10 cellular contexts compared by ENCODE assay signal in the genomic region with DNA sequence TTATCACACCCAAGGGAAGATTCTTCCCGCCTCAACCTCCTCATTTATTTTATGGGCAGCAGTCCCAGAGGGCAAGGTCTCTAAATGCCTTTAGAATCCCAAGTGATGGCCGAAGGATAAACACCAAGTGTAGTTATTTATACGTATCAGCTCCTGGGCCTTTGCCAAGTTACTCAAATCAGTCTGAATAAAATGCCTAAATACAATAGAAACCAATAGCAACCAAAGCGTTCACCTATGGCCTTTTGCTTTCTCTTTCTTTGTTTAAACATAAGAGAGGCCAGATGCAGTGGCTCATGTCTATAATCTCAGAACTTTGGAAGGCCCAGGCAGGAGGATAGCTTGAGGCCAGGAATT. TPM values are rescaled to one million over a fixed set of nuclear protein-coding genes. Genes with fewer than 3 reads are reported as not detected.
DNase-seq lines count a peak whose midpoint lies in the region; ATAC-seq and TF ChIP-seq lines count a peak whose summit lies in the region.
"Had no signal": no experiment of that assay in that cellular context is flagged by ENCODE, and none has a peak within 500 bp of the region (broad histone marks: within the 10 kb centered on the region; RNA-seq: fewer than 3 reads in every experiment).

No MANE protein-coding gene starts in this region.

- peaks cover 5% of the 10 kb centered on the region for H3K27me3 Mint-ChIP-seq in activated naive CD8-positive, alpha-beta T cell treated with anti-CD3 and anti-CD28 coated beads, Interleukin-2, amount 10 ng/mL, durations not matched to agents 7 days and 5 days
- H3K27me3 Mint-ChIP-seq in activated naive CD8-positive, alpha-beta T cell treated with anti-CD3 and anti-CD28 coated beads, Interleukin-2, amount 50 U/mL, for 24 hours: no peaks in the 10 kb centered on the region

- no peak for DNase-seq in activated naive CD8-positive, alpha-beta T cell treated with anti-CD3 and anti-CD28 coated beads, Interleukin-2, amount 10 ng/mL, durations not matched to agents 7 days and 5 days
- DNase-seq in activated naive CD8-positive, alpha-beta T cell treated with anti-CD3 and anti-CD28 coated beads, Interleukin-2, amount 50 U/mL, for 24 hours: no peak
- DNase-seq in choroid plexus epithelial cell (ENCODE audit: low read depth) (peak; percentile 20), transverse colon (no peak), posterior vena cava (ENCODE audit: low spot score) (no peak)

- TF ChIP-seq POLR2A in transverse colon (IDR thresholded peaks at IDR 0.05): no peak

- POLR2A ChIA-PET in activated naive CD8-positive, alpha-beta T cell treated with anti-CD3 and anti-CD28 coated beads, Interleukin-2, amount 10 ng/mL, durations not matched to agents 7 days and 5 days (lab: Charles Lee): interaction anchor here (0.6 to 9.2 kb wide), 5 partner anchors 9 to 298 kb away, joined by 3 to 88 read pairs (median 5); partner anchors contain the start of gene ANKRD39

- H3K4me3 ChIP-seq in choroid plexus epithelial cell (ENCODE audit: low read depth, low read length) (no peak overlapping the region), transverse colon (no peak overlapping the region)

- H3K4me3 Mint-ChIP-seq in activated naive CD8-positive, alpha-beta T cell treated with anti-CD3 and anti-CD28 coated beads, Interleukin-2, amount 10 ng/mL, durations not matched to agents 7 days and 5 days: peak overlapping the region; percentile 55
- no peak overlapping the region for H3K4me3 Mint-ChIP-seq in activated naive CD8-positive, alpha-beta T cell treated with anti-CD3 and anti-CD28 coated beads, Interleukin-2, amount 50 U/mL, for 24 hours
- H3K4me3 Mint-ChIP-seq: WTC11 had no signal

- peak overlapping the region; percentile 75 for H3K27ac Mint-ChIP-seq in activated naive CD8-positive, alpha-beta T cell treated with anti-CD3 and anti-CD28 coated beads, Interleukin-2, amount 10 ng/mL, durations not matched to agents 7 days and 5 days
- H3K27ac Mint-ChIP-seq in activated naive CD8-positive, alpha-beta T cell treated with anti-CD3 and anti-CD28 coated beads, Interleukin-2, amount 50 U/mL, for 24 hours: no peak overlapping the region
- H3K27ac Mint-ChIP-seq: WTC11 had no signal

- peaks cover 31% of the 10 kb centered on the region for H3K4me1 Mint-ChIP-seq in activated naive CD8-positive, alpha-beta T cell treated with anti-CD3 and anti-CD28 coated beads, Interleukin-2, amount 10 ng/mL, durations not matched to agents 7 days and 5 days
- peaks cover 15% of the 10 kb centered on the region for H3K4me1 Mint-ChIP-seq in activated naive CD8-positive, alpha-beta T cell treated with anti-CD3 and anti-CD28 coated beads, Interleukin-2, amount 50 U/mL, for 24 hours

- WGBS in transverse colon (ENCODE audit: low coverage in 1 of 2), 2 donors: 14 to 25% methylated on average over 2 to 4 of the region's 4 CpGs

- TF ChIP-seq EP300 in transverse colon (IDR thresholded peaks at IDR 0.05; ENCODE audit: low read depth): no peak

- H3K9me3 Mint-ChIP-seq in activated naive CD8-positive, alpha-beta T cell treated with anti-CD3 and anti-CD28 coated beads, Interleukin-2, amount 10 ng/mL, durations not matched to agents 7 days and 5 days: no peaks in the 10 kb centered on the region
- H3K9me3 Mint-ChIP-seq in activated naive CD8-positive, alpha-beta T cell treated with anti-CD3 and anti-CD28 coated beads, Interleukin-2, amount 50 U/mL, for 24 hours: no peaks in the 10 kb centered on the region
- H3K9me3 Mint-ChIP-seq: WTC11 had no signal

- intact Hi-C loops in transverse colon (cut with DNase I; ENCODE audit: low total_unique reads): loop anchor here (5.0 kb wide), 1 partner anchor 47 kb away; no protein-coding TSS in a partner anchor
- intact Hi-C loops in posterior vena cava (cut with DNase I): loop anchor here in 1 of 2 donors (5.0 to 10.0 kb wide), 2 partner anchors 47 to 220 kb away; no protein-coding TSS in a partner anchor

- no peaks in the 10 kb centered on the region for H3K36me3 ChIP-seq in transverse colon

- H3K4me1 ChIP-seq in transverse colon: peaks cover 33 to 53% (median 41%) of the 10 kb centered on the region in 4 donors

- in situ Hi-C loops in transverse colon (cut with MboI; ENCODE audit: low pct_ligation_motif_present in 1 of 4, low pct_unique_long_range_greater_than_20kb in 1 of 4, low sequenced_read_pairs in 3 of 4): loop anchor here in 3 of 4 donors (10.0 to 25.0 kb wide), 2 partner anchors 100 to 158 kb away; partner anchors contain the start of genes ANKRD39 (in 3 of the 3) and ANKRD36 (in 1 of the 3)

- peak overlapping the region; percentile 62 to 87 (median 71) for H3K27ac ChIP-seq in transverse colon

- ATAC-seq in activated naive CD8-positive, alpha-beta T cell treated with anti-CD3 and anti-CD28 coated beads, Interleukin-2, amount 10 ng/mL, durations not matched to agents 7 days and 5 days (ENCODE audit: low read depth): peak; percentile 53
- ATAC-seq in activated naive CD8-positive, alpha-beta T cell treated with anti-CD3 and anti-CD28 coated beads, Interleukin-2, amount 50 U/mL, for 24 hours: no peak
- ATAC-seq in HG03175 (IDR thresholded peaks at IDR 0.05; ENCODE audit: unreplicated experiment) (peak; percentile 66), HG02973 (IDR thresholded peaks at IDR 0.05; ENCODE audit: unreplicated experiment) (no peak), HG02884 (IDR thresholded peaks at IDR 0.05; ENCODE audit: unreplicated experiment) (no peak)
- ATAC-seq: sciatic nerve, WTC11 had no signal

- no peak for TF ChIP-seq CTCF in choroid plexus epithelial cell (conservative IDR thresholded peaks at IDR 0.05; ENCODE audit: low read depth, low read length)
- TF ChIP-seq CTCF in transverse colon (IDR thresholded peaks at IDR 0.05): no peak

- no peaks in the 10 kb centered on the region for H3K9me3 ChIP-seq in transverse colon

- no peaks in the 10 kb centered on the region for H3K27me3 ChIP-seq in transverse colon

- no peaks in the 10 kb centered on the region for H3K36me3 Mint-ChIP-seq in activated naive CD8-positive, alpha-beta T cell treated with anti-CD3 and anti-CD28 coated beads, Interleukin-2, amount 10 ng/mL, durations not matched to agents 7 days and 5 days
- H3K36me3 Mint-ChIP-seq in activated naive CD8-positive, alpha-beta T cell treated with anti-CD3 and anti-CD28 coated beads, Interleukin-2, amount 50 U/mL, for 24 hours (ENCODE audit: low read depth): no peaks in the 10 kb centered on the region
- H3K36me3 Mint-ChIP-seq: WTC11 had no signal

RNA-seq across cellular contexts. Expression of gene FAM178B, which starts 31.9 kb away (rescaled TPM):
- under 1 TPM; 0.75 to 0.94 TPM for total RNA-seq in activated naive CD8-positive, alpha-beta T cell treated with anti-CD3 and anti-CD28 coated beads, Interleukin-2, amount 10 ng/mL, durations not matched to agents 7 days and 5 days
- not detected for total RNA-seq in transverse colon
- 1 to 10 TPM in 1 of 2 donors, under 1 TPM in 1; 0.38 to 1.2 TPM for total RNA-seq in posterior vena cava

Comparison
In these comparisons a context has a peak if more than half of its experiments do, and no peak if none do; other contexts are left out.
1. ATAC-seq: peak in activated naive CD8-positive, alpha-beta T cell treated with anti-CD3 and anti-CD28 coated beads, Interleukin-2, amount 10 ng/mL, durations not matched to agents 7 days and 5 days (single experiment) and HG03175 (single experiment); none in activated naive CD8-positive, alpha-beta T cell treated with anti-CD3 and anti-CD28 coated beads, Interleukin-2, amount 50 U/mL, for 24 hours (single experiment), HG02973 (single experiment) and HG02884 (single experiment).